Comparison of ENCODE assay signal across 18 cellular contexts in genomic region chr12:46942579-46942978, GRCh38.
DNase-seq lines count a peak whose midpoint lies in the region; ATAC-seq, FAIRE-seq and TF ChIP-seq lines count a peak whose summit lies in the region.
"Had no signal": no experiment of that assay in that cellular context is flagged by ENCODE, and none has a peak within 500 bp of the region (broad histone marks: within the 10 kb centered on the region; RNA-seq: fewer than 3 reads in every experiment).

No MANE protein-coding gene starts in this region.

- H3K4me3 ChIP-seq in endothelial cell of umbilical vein (replicated peaks in 1 of 3; ENCODE audit: insufficient read depth in 1 of 3, low read depth in 1 of 3, low read length in 3 of 3) (no peak overlapping the region), psoas muscle (no peak overlapping the region), HAP-1 (no peak overlapping the region)
- H3K4me3 ChIP-seq: heart right ventricle had no signal

- H3K9ac ChIP-seq in endothelial cell of umbilical vein (replicated peaks; ENCODE audit: extremely low read depth, insufficient read depth, low read length): no peak overlapping the region

- H3K36me3 ChIP-seq in endothelial cell of umbilical vein (ENCODE audit: control insufficient read depth in 2 of 2, extremely low read depth in 1 of 2, insufficient read depth in 2 of 2, low read length in 2 of 2) (no peaks in the 10 kb centered on the region), psoas muscle (ENCODE audit: insufficient read depth in 1 of 2, low read depth in 1 of 2) (no peaks in the 10 kb centered on the region), HAP-1 (replicated peaks) (no peaks in the 10 kb centered on the region)
- H3K36me3 ChIP-seq: heart right ventricle had no signal

- BruUV-seq in endothelial cell of umbilical vein (replicated peaks; lab: Mats Ljungman, UMichigan): no TSS peak

- in situ Hi-C loops in HAP-1 (cut with MboI; ENCODE audit: low sequenced_read_pairs): no loop called here

- H3K4me1 ChIP-seq in endothelial cell of umbilical vein (ENCODE audit: control insufficient read depth, extremely low read depth, insufficient read depth, low read length): peaks cover 4% of the 10 kb centered on the region
- H3K4me1 ChIP-seq in psoas muscle: peaks cover 10% of the 10 kb centered on the region
- no peaks in the 10 kb centered on the region for H3K4me1 ChIP-seq in HAP-1
- H3K4me1 ChIP-seq: heart right ventricle had no signal

- DNase-seq in EL (peak; percentile 86), NCI-H226 (peak; percentile 92), endothelial cell of umbilical vein (ENCODE audit: low read depth, low spot score) (peak; percentile 32), psoas muscle (no peak), HAP-1 (ENCODE audit: low spot score in 2 of 2) (no peak)
- DNase-seq: activated naive CD4-positive, alpha-beta T cell treated with anti-CD3 and anti-CD28 coated beads, Interleukin-2, amount 50 U/mL, for 16 hours; endodermal cell; heart right ventricle; left ventricle myocardium superior; NCI-H1694 treated with DMSO at 0.1 percent for 48 hours; NCI-H69; SIG-M5; stimulated activated naive CD4-positive, alpha-beta T cell had no signal

- no peak overlapping the region for H3K4me2 ChIP-seq in endothelial cell of umbilical vein (ENCODE audit: insufficient read depth, low read length)

- intact Hi-C loops in endothelial cell of umbilical vein (cut with micrococcal nuclease): loop anchor here (5.0 kb wide), 1 partner anchor 80 kb away; no protein-coding TSS in a partner anchor
- intact Hi-C loops in psoas muscle (cut with DNase I): no loop called here

- H3K27me3 ChIP-seq in endothelial cell of umbilical vein (ENCODE audit: control insufficient read depth in 2 of 2, insufficient read depth in 2 of 2, low read length in 2 of 2) (no peaks in the 10 kb centered on the region), psoas muscle (ENCODE audit: insufficient read depth in 3 of 3, low read length in 2 of 3) (no peaks in the 10 kb centered on the region), HAP-1 (ENCODE audit: low read depth) (no peaks in the 10 kb centered on the region)
- H3K27me3 ChIP-seq: heart right ventricle had no signal

- dilution Hi-C loops in endothelial cell of umbilical vein (cut with MboI; ENCODE audit: extremely low pct_ligation_motif_present, low sequenced_read_pairs): no loop called here

- FAIRE-seq in endothelial cell of umbilical vein (lab: Jason Lieb, UNC): peak; percentile 90

- H3K79me2 ChIP-seq in endothelial cell of umbilical vein (ENCODE audit: control insufficient read depth, insufficient read depth, low read length): no peaks in the 10 kb centered on the region

- POLR2A ChIA-PET in endothelial cell of umbilical vein (lab: Charles Lee): no interaction called here

- ATAC-seq in psoas muscle (peak; percentile 66 to 89 (median 82)), GM19452 (IDR thresholded peaks at IDR 0.05; ENCODE audit: unreplicated experiment) (no peak), HG03175 (IDR thresholded peaks at IDR 0.05; ENCODE audit: unreplicated experiment) (no peak)
- ATAC-seq: left ventricle myocardium superior; natural killer cell treated with Interleukin-12 subunit alpha and Interleukin-12 subunit beta and Interleukin-15 and Interleukin-18, amount 100 ng/mL, for 72 hours; sciatic nerve had no signal

- TF ChIP-seq POLR2A in endothelial cell of umbilical vein (IDR thresholded peaks at IDR 0.05; ENCODE audit: low read depth, low read length): no peak

- H3K27ac ChIP-seq in endothelial cell of umbilical vein (ENCODE audit: insufficient read depth, low read depth, low read length): no peak overlapping the region
- H3K27ac ChIP-seq in psoas muscle: no peak overlapping the region
- H3K27ac ChIP-seq: heart right ventricle, VCaP had no signal

- TF ChIP-seq CTCF in endothelial cell of umbilical vein (IDR thresholded peaks at IDR 0.05; ENCODE audit: extremely low read depth in 1 of 2, insufficient read depth in 1 of 2, low read depth in 1 of 2, low read length in 2 of 2): no peak
- TF ChIP-seq CTCF in psoas muscle (IDR thresholded peaks at IDR 0.05): no peak

- H3K9me3 ChIP-seq in endothelial cell of umbilical vein (replicated peaks; ENCODE audit: control insufficient read depth, insufficient read depth, low read length) (no peaks in the 10 kb centered on the region), psoas muscle (no peaks in the 10 kb centered on the region), HAP-1 (no peaks in the 10 kb centered on the region)
- H3K9me3 ChIP-seq: heart right ventricle had no signal

- no peak overlapping the region for H2AFZ ChIP-seq in endothelial cell of umbilical vein (ENCODE audit: low read depth, low read length)

- CTCF ChIA-PET in endothelial cell of umbilical vein (lab: Charles Lee): interaction anchor here (0.8 to 4.9 kb wide), 9 partner anchors 9 to 599 kb away, joined by 3 to 32 read pairs (median 4); no protein-coding TSS in a partner anchor

- no peaks in the 10 kb centered on the region for H3K9me1 ChIP-seq in endothelial cell of umbilical vein (replicated peaks; ENCODE audit: control insufficient read depth, extremely low read depth, insufficient read depth, low read length)

- no peaks in the 10 kb centered on the region for H4K20me1 ChIP-seq in endothelial cell of umbilical vein (replicated peaks; ENCODE audit: control insufficient read depth, extremely low read depth, insufficient read depth, low read length)

- 81 to 85% (median 81%) methylated on average over 2 of the region's 2 CpGs for WGBS in psoas muscle, 3 donors

TF ChIP-seq in endothelial cell of umbilical vein, 7 proteins besides CTCF, POLR2A, EP300 and RAD21:
- peak; percentile 72 for TF ChIP-seq FOS (IDR thresholded peaks at IDR 0.05; ENCODE audit: borderline replicate concordance, insufficient read depth, low read length)
- no peak for TF ChIP-seq MYC (IDR thresholded peaks at IDR 0.05; ENCODE audit: low read depth, low read length)

Comparison
In these comparisons a context has a peak if more than half of its experiments do, and no peak if none do; other contexts are left out.
1. DNase-seq: peak in EL (single experiment), NCI-H226 (single experiment) and endothelial cell of umbilical vein (single experiment); none in psoas muscle (0 of 2) and HAP-1 (0 of 2).
2. ATAC-seq: peak in psoas muscle (4 of 4); none in GM19452 (single experiment) and HG03175 (single experiment).